15 cellular contexts compared by ENCODE assay signal in genomic region chr17:76232342-76232741, GRCh38. TPM values are rescaled to one million over a fixed set of nuclear protein-coding genes. Genes with fewer than 3 reads are reported as not detected.
DNase-seq lines count a peak whose midpoint lies in the region; ATAC-seq, FAIRE-seq and TF ChIP-seq lines count a peak whose summit lies in the region.
"Had no signal": no experiment of that assay in that cellular context is flagged by ENCODE, and none has a peak within 500 bp of the region (broad histone marks: within the 10 kb centered on the region; RNA-seq: fewer than 3 reads in every experiment).

No MANE protein-coding gene starts in this region.

- POLR2A ChIA-PET in BJ (lab: Charles Lee) (no interaction called here), OCI-LY7 (lab: Charles Lee) (interaction anchor here (1.2 to 1.6 kb wide), 2 partner anchors 16 to 28 kb away, joined by 3 to 6 read pairs; no protein-coding TSS in a partner anchor), A673 (lab: Charles Lee; ENCODE audit: low non-redundant PET) (no interaction called here)

- no peak overlapping the region for H3K9ac ChIP-seq in astrocyte (ENCODE audit: low read length)

- H3K36me3 ChIP-seq in BJ (ENCODE audit: control insufficient read depth, insufficient read depth, low read length) = no peaks in the 10 kb centered on the region
- H3K36me3 ChIP-seq in astrocyte (ENCODE audit: insufficient read depth, low read length) = no peaks in the 10 kb centered on the region
- H3K36me3 ChIP-seq in OCI-LY7 (ENCODE audit: insufficient read depth, low read length) = no peaks in the 10 kb centered on the region
- H3K36me3 ChIP-seq in A673 (ENCODE audit: insufficient read depth, low read length, poor library complexity, severe bottlenecking) = no peaks in the 10 kb centered on the region

- H3K9me3 ChIP-seq in astrocyte (ENCODE audit: insufficient read depth, low read depth, low read length) = no peaks in the 10 kb centered on the region
- H3K9me3 ChIP-seq in OCI-LY7 (ENCODE audit: low read length) = no peaks in the 10 kb centered on the region
- H3K9me3 ChIP-seq in A673 (ENCODE audit: low read depth, low read length, poor library complexity, severe bottlenecking) = no peaks in the 10 kb centered on the region
- H3K9me3 ChIP-seq: psoas muscle, testis had no signal

- no peaks in the 10 kb centered on the region for H3K4me1 Mint-ChIP-seq in astrocyte (ENCODE audit: low read depth, unreplicated experiment)

- H3K79me2 ChIP-seq in astrocyte (ENCODE audit: insufficient read depth, low read length) (no peaks in the 10 kb centered on the region), OCI-LY7 (ENCODE audit: insufficient read depth, low read depth, low read length) (no peaks in the 10 kb centered on the region)

- FAIRE-seq in astrocyte (lab: Jason Lieb, UNC) = no peak

- CTCF ChIA-PET in BJ (lab: Yijun Ruan, JAX) = interaction anchor here (1.4 to 2.4 kb wide), 2 partner anchors 11 to 14 kb away, joined by 3 to 4 read pairs; no protein-coding TSS in a partner anchor
- CTCF ChIA-PET in OCI-LY7 (lab: Charles Lee; ENCODE audit: unreplicated experiment) = no interaction called here
- CTCF ChIA-PET in A673 (lab: Charles Lee) = no interaction called here

- no peak for TF ChIP-seq CTCF in BJ (IDR thresholded peaks at IDR 0.05; ENCODE audit: insufficient read depth, low read depth, low read length)
- no peak for TF ChIP-seq CTCF in astrocyte (IDR thresholded peaks at IDR 0.05; ENCODE audit: insufficient read depth, low read depth, low read length)
- TF ChIP-seq CTCF in foreskin keratinocyte (conservative IDR thresholded peaks at IDR 0.05) = no peak
- no peak for TF ChIP-seq CTCF in OCI-LY7 (conservative IDR thresholded peaks at IDR 0.05; ENCODE audit: low read length)
- no peak for TF ChIP-seq CTCF in A673 (conservative IDR thresholded peaks at IDR 0.05; ENCODE audit: low read depth, low read length)

- no peak overlapping the region for H3K27ac ChIP-seq in astrocyte (ENCODE audit: low read depth, low read length)
- no peak overlapping the region for H3K27ac ChIP-seq in foreskin keratinocyte
- H3K27ac ChIP-seq in OCI-LY7 (ENCODE audit: low read depth, low read length, poor library complexity, severe bottlenecking) = no peak overlapping the region
- H3K27ac ChIP-seq in A673 (ENCODE audit: low read depth, low read length, poor library complexity, severe bottlenecking) = no peak overlapping the region
- H3K27ac ChIP-seq: PC-9, psoas muscle, testis had no signal

- H3K4me1 ChIP-seq in astrocyte (ENCODE audit: insufficient read depth, low read length) (no peaks in the 10 kb centered on the region), foreskin keratinocyte (peaks cover 4% of the 10 kb centered on the region), OCI-LY7 (ENCODE audit: insufficient read depth, low read length, poor library complexity, severe bottlenecking) (no peaks in the 10 kb centered on the region), A673 (ENCODE audit: insufficient read depth, low read length, poor library complexity, severe bottlenecking) (no peaks in the 10 kb centered on the region)
- H3K4me1 ChIP-seq: testis had no signal

- H4K20me1 ChIP-seq in astrocyte (ENCODE audit: insufficient read depth, low read length) (no peaks in the 10 kb centered on the region), OCI-LY7 (ENCODE audit: insufficient read depth, low read length) (no peaks in the 10 kb centered on the region)

- H3K27me3 ChIP-seq in BJ (ENCODE audit: control insufficient read depth, insufficient read depth, low read length) = peaks cover 4% of the 10 kb centered on the region; the same call in 1 of the 2 replicates
- peaks cover 9% of the 10 kb centered on the region for H3K27me3 ChIP-seq in astrocyte (ENCODE audit: insufficient read depth, low read length)
- peaks cover 42% of the 10 kb centered on the region for H3K27me3 ChIP-seq in foreskin keratinocyte
- H3K27me3 ChIP-seq in A673 (replicated peaks; ENCODE audit: insufficient read depth, low read depth, low read length, poor library complexity) = peaks cover 20% of the 10 kb centered on the region
- H3K27me3 ChIP-seq: testis had no signal

- peak; percentile 50 for ATAC-seq in foreskin keratinocyte
- ATAC-seq in activated CD4-positive, CD25-positive, alpha-beta regulatory T cell treated with anti-CD3 and anti-CD28 coated beads, Interleukin-2, amount 50 U/mL, for 24 hours = no peak
- ATAC-seq: activated naive CD4-positive, alpha-beta T cell treated with anti-CD3 and anti-CD28 coated beads, Interleukin-2, amount 50 U/mL, for 72 hours; psoas muscle had no signal

- no peak overlapping the region for H3K27ac Mint-ChIP-seq in astrocyte (ENCODE audit: unreplicated experiment)
- H3K27ac Mint-ChIP-seq: activated naive CD4-positive, alpha-beta T cell treated with anti-CD3 and anti-CD28 coated beads, Interleukin-2, amount 50 U/mL, for 72 hours had no signal

- DNase-seq in BJ (ENCODE audit: low read depth) = peak; percentile 76
- DNase-seq in M059J (ENCODE audit: low read depth) = peak; percentile 62
- DNase-seq in astrocyte (ENCODE audit: low read depth) = peak; percentile 53
- peak; percentile 68 to 84 for DNase-seq in foreskin keratinocyte
- no peak for DNase-seq in OCI-LY7 (ENCODE audit: low spot score)
- DNase-seq in A673 (ENCODE audit: low spot score) = no peak
- DNase-seq: activated CD4-positive, CD25-positive, alpha-beta regulatory T cell; CD4-positive, alpha-beta memory T cell; MV-4-11; NCI-H345; PC-9; psoas muscle; testis had no signal

- H3K9me2 ChIP-seq in OCI-LY7 (ENCODE audit: insufficient read depth, low read length) = no peaks in the 10 kb centered on the region

- no peaks in the 10 kb centered on the region for H3K9me3 Mint-ChIP-seq in astrocyte (ENCODE audit: unreplicated experiment)

- H2AFZ ChIP-seq in astrocyte (ENCODE audit: low read depth, low read length) (no peak overlapping the region), OCI-LY7 (ENCODE audit: low read length) (no peak overlapping the region)
- H2AFZ ChIP-seq: PC-9 had no signal

- H3K36me3 Mint-ChIP-seq in astrocyte (ENCODE audit: low read depth, unreplicated experiment) = no peaks in the 10 kb centered on the region

- no peak overlapping the region for H3K4me3 Mint-ChIP-seq in astrocyte (ENCODE audit: unreplicated experiment)

- BruUV-seq in OCI-LY7 (replicated peaks; lab: Mats Ljungman, UMichigan) = no TSS peak
- BruUV-seq in A673 (replicated peaks; lab: Mats Ljungman, UMichigan) = no TSS peak

- no peak overlapping the region for H3K4me3 ChIP-seq in BJ (ENCODE audit: low read depth, low read length)
- H3K4me3 ChIP-seq in astrocyte (ENCODE audit: insufficient read depth, low read depth, low read length) = no peak overlapping the region
- no peak overlapping the region for H3K4me3 ChIP-seq in OCI-LY7 (ENCODE audit: low read depth, low read length, poor library complexity, severe bottlenecking)
- no peak overlapping the region for H3K4me3 ChIP-seq in A673 (ENCODE audit: low read depth, low read length, poor library complexity, severe bottlenecking)
- H3K4me3 ChIP-seq: PC-9, psoas muscle, testis had no signal

- intact Hi-C loops in OCI-LY7 (cut with micrococcal nuclease; ENCODE audit: unreplicated experiment) = no loop called here
- intact Hi-C loops in A673 (cut with micrococcal nuclease; ENCODE audit: unreplicated experiment) = no loop called here

- H3K4me2 ChIP-seq in astrocyte (ENCODE audit: low read length) (no peak overlapping the region), OCI-LY7 (ENCODE audit: low read length) (no peak overlapping the region)
- H3K4me2 ChIP-seq: PC-9 had no signal

- H3K27me3 Mint-ChIP-seq in astrocyte (ENCODE audit: low read depth, unreplicated experiment) = peaks cover 12% of the 10 kb centered on the region
- H3K27me3 Mint-ChIP-seq: CD4-positive, alpha-beta memory T cell had no signal

RNA-seq across cellular contexts. Expression of gene RNF157, which starts 8.0 kb away (rescaled TPM):
- polyA plus RNA-seq in BJ (2011; rRNA removed) (0.13 and 0.50 TPM in 2 replicates), foreskin keratinocyte (0.01 TPM in 1 of 2 replicates, not detected in the other)
- polyA minus RNA-seq in BJ (2011; rRNA and poly(A)+ RNA removed) = 0.09 and 0.51 TPM in 2 replicates
- 4.1 and 6.7 TPM in 2 replicates for total RNA-seq in M059J (2014; rRNA removed; shearing (Covaris generic))
- total RNA-seq in astrocyte (1.4 and 1.8 TPM in 2 replicates), foreskin keratinocyte (not detected in 2 replicates), OCI-LY7 (2022) (0.70 and 1.3 TPM in 2 replicates), A673 (2021) (0.56 and 0.70 TPM in 2 replicates)
- 0.21 and 0.28 TPM in 2 replicates for total RNA-seq in OCI-LY7 (2014; rRNA removed; shearing (Covaris generic))

RNA-seq across cellular contexts. Expression of gene UBALD2, which starts 32.8 kb away (rescaled TPM):
- 35.0 and 50.7 TPM in 2 replicates for polyA plus RNA-seq in BJ (2011; rRNA removed)
- 11.0 and 11.6 TPM in 2 replicates for polyA minus RNA-seq in BJ (2011; rRNA and poly(A)+ RNA removed)
- total RNA-seq in M059J (2014; rRNA removed; shearing (Covaris generic)) = 11.8 and 25.6 TPM in 2 replicates
- total RNA-seq in astrocyte = 32.8 and 34.6 TPM in 2 replicates
- total RNA-seq in foreskin keratinocyte = 40.8 and 47.1 TPM in 2 replicates
- 85.6 and 89.8 TPM in 2 replicates for polyA plus RNA-seq in foreskin keratinocyte
- total RNA-seq in OCI-LY7 (2014; rRNA removed; shearing (Covaris generic)) = 70.9 and 86.4 TPM in 2 replicates
- total RNA-seq in OCI-LY7 (2022) = 238 and 305 TPM in 2 replicates
- total RNA-seq in A673 (2021) = 45.7 and 46.5 TPM in 2 replicates

Comparison
In these comparisons a context has a peak if more than half of its experiments do, and no peak if none do; other contexts are left out.
1. DNase-seq: peak in BJ (single experiment), M059J (single experiment), astrocyte (single experiment) and foreskin keratinocyte (2 of 2); none in OCI-LY7 (single experiment) and A673 (single experiment).